8 cellular contexts compared by ENCODE assay signal in the genomic region with DNA sequence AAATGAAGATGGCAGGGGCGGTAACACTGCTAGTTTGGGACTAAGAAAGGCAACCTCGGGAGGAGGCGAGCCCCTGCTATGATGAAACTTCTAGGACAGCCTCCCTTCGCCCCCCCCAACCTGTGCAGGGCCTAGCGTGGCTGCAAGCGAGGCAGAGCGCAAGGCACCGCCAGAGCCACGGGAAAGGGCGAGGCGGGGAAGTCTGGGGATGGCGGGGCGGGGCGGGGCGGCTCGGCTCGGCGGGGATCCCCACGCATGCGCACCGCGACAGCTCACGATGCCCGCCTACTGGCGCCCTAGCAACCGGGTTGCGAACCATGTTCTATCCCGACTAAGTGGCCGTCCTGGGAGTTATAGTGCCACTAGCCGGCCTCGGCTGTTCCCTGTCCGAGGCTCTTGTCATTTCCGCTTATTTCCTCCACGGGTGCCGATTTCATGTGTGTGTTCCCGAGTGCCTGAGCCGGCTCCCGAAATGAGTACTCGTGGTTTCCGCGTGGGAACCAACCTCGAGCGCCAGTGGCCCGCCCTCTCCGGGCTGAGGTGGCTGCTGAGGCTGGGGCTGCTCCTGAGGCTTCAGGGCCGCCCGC. TPM values are rescaled to one million over a fixed set of nuclear protein-coding genes. Genes with fewer than 3 reads are reported as not detected.
DNase-seq lines count a peak whose midpoint lies in the region; ATAC-seq and TF ChIP-seq lines count a peak whose summit lies in the region.

No MANE protein-coding gene starts in this region.

- intact Hi-C loops in Caco-2 (cut with micrococcal nuclease; ENCODE audit: unreplicated experiment) = loop anchor here (1.0 kb wide), 1 partner anchor 29 kb away; the partner anchor contains the start of gene RBMX

- POLR2A ChIA-PET in Caco-2 (lab: Charles Lee) = interaction anchor here (0.9 to 1.5 kb wide), 3 partner anchors 29 to 38 kb away, joined by 5 to 22 read pairs (median 5); partner anchors contain the start of gene RBMX

- H3K4me1 ChIP-seq in Caco-2 (no peaks in the 10 kb centered on the region), HUES6 (ENCODE audit: control insufficient read depth, insufficient read depth, low read length) (peaks cover 12% of the 10 kb centered on the region; the same call in 1 of the 2 replicates), OCI-LY3 (ENCODE audit: low read length) (peaks cover 11% of the 10 kb centered on the region)

- H3K36me3 ChIP-seq in Caco-2 (ENCODE audit: control insufficient read depth, insufficient read depth, low read length) (no peaks in the 10 kb centered on the region), HUES6 (ENCODE audit: control insufficient read depth, insufficient read depth, low read length) (no peaks in the 10 kb centered on the region), OCI-LY3 (replicated peaks; ENCODE audit: low read depth, low read length) (no peaks in the 10 kb centered on the region)

- H4K20me1 ChIP-seq in OCI-LY3 (ENCODE audit: insufficient read depth, low read length) = no peaks in the 10 kb centered on the region

- H3K27me3 ChIP-seq in Caco-2 (replicated peaks; ENCODE audit: control insufficient read depth, insufficient read depth, low read length) (no peaks in the 10 kb centered on the region), HUES6 (ENCODE audit: control insufficient read depth, insufficient read depth, low read length) (no peaks in the 10 kb centered on the region), OCI-LY3 (ENCODE audit: low read depth, low read length) (no peaks in the 10 kb centered on the region)

- H3K27ac Mint-ChIP-seq in Caco-2 (ENCODE audit: unreplicated experiment) = peak overlapping the region; percentile 88

- no peaks in the 10 kb centered on the region for H3K4me1 Mint-ChIP-seq in Caco-2 (ENCODE audit: low read depth, unreplicated experiment)

- TF ChIP-seq CTCF in Caco-2 (IDR thresholded peaks at IDR 0.05; ENCODE audit: insufficient read depth in 1 of 2, low read depth in 1 of 2, low read length in 1 of 2, severe bottlenecking in 1 of 2, unreplicated experiment in 1 of 2) (no peak), OCI-LY3 (IDR thresholded peaks at IDR 0.05; ENCODE audit: low read depth, low read length) (no peak)

- no peaks in the 10 kb centered on the region for H3K27me3 Mint-ChIP-seq in Caco-2 (ENCODE audit: insufficient read depth, unreplicated experiment)

- H3K9me3 ChIP-seq in Caco-2 (no peaks in the 10 kb centered on the region), HUES6 (ENCODE audit: control insufficient read depth, insufficient read depth, low read depth, low read length) (0 out of 2 replicates have a peak, but pooled peaks cover 2% of the 10 kb centered on the region), OCI-LY3 (ENCODE audit: insufficient read depth, low read length) (no peaks in the 10 kb centered on the region)

- H3K27ac ChIP-seq in HUES6 (ENCODE audit: low read depth, low read length) (peak overlapping the region; percentile 20; the same call in 1 of the 2 replicates), OCI-LY3 (ENCODE audit: low read length) (peak overlapping the region; percentile 57), epithelial cell of prostate (peak overlapping the region; percentile 39)

- peak; percentile 64 for ATAC-seq in GM21390 (IDR thresholded peaks at IDR 0.05; ENCODE audit: unreplicated experiment)

- no peaks in the 10 kb centered on the region for H3K79me2 ChIP-seq in OCI-LY3 (ENCODE audit: low read length)

- H3K4me3 ChIP-seq in Caco-2 (ENCODE audit: low read depth, low read length) (peak overlapping the region; percentile 65), HUES6 (ENCODE audit: low read depth, low read length) (peak overlapping the region; percentile 77), OCI-LY3 (ENCODE audit: low read length) (peak overlapping the region; percentile 97)

- peak overlapping the region; percentile 85 for H2AFZ ChIP-seq in OCI-LY3 (ENCODE audit: low read depth, low read length)

- no peaks in the 10 kb centered on the region for H3K36me3 Mint-ChIP-seq in Caco-2 (ENCODE audit: insufficient read depth, unreplicated experiment)

- no peaks in the 10 kb centered on the region for H3K9me3 Mint-ChIP-seq in Caco-2 (ENCODE audit: unreplicated experiment)

- H3K9ac ChIP-seq in HUES6 (ENCODE audit: low read length) (peak overlapping the region; percentile 73), OCI-LY3 (ENCODE audit: low read length) (peak overlapping the region; percentile 93)

- peak overlapping the region; percentile 95 for H3K4me3 Mint-ChIP-seq in Caco-2 (ENCODE audit: unreplicated experiment)

- BruUV-seq in Caco-2 (replicated peaks; lab: Mats Ljungman, UMichigan) = no TSS peak

- CTCF ChIA-PET in Caco-2 (lab: Charles Lee) = interaction anchor here (0.6 to 1.4 kb wide), 2 partner anchors 16 to 38 kb away, joined by 4 read pairs; no protein-coding TSS in a partner anchor

- H3K4me2 ChIP-seq in OCI-LY3 (ENCODE audit: low read length) = peak overlapping the region; percentile 84

- DNase-seq in Caco-2 (peak; percentile 79 to 80), activated T-cell treated with anti-CD3 and anti-CD28 coated beads for 24 hours (ENCODE audit: low read depth) (peak; percentile 57), epithelial cell of prostate (ENCODE audit: low read depth, low spot score) (no peak), mucosa of gallbladder (ENCODE audit: low spot score) (peak; percentile 75)
- peak; percentile 24 to 41 for DNase-seq in stimulated activated CD8-positive, alpha-beta memory T cell treated with anti-CD3 and anti-CD28 coated beads, Interleukin-4, amount 100 ng/mL, for 4 hours (ENCODE audit: low read depth in 2 of 2, low spot score in 1 of 2)

RNA-seq across cellular contexts. Expression of gene RBMX, which starts 28.7 kb away (rescaled TPM):
- 253 and 261 TPM in 2 replicates for total RNA-seq in Caco-2 (2022)
- 109 TPM for total RNA-seq in mucosa of gallbladder
